Comparison of ENCODE assay signal across 1 cellular context in the genomic region with DNA sequence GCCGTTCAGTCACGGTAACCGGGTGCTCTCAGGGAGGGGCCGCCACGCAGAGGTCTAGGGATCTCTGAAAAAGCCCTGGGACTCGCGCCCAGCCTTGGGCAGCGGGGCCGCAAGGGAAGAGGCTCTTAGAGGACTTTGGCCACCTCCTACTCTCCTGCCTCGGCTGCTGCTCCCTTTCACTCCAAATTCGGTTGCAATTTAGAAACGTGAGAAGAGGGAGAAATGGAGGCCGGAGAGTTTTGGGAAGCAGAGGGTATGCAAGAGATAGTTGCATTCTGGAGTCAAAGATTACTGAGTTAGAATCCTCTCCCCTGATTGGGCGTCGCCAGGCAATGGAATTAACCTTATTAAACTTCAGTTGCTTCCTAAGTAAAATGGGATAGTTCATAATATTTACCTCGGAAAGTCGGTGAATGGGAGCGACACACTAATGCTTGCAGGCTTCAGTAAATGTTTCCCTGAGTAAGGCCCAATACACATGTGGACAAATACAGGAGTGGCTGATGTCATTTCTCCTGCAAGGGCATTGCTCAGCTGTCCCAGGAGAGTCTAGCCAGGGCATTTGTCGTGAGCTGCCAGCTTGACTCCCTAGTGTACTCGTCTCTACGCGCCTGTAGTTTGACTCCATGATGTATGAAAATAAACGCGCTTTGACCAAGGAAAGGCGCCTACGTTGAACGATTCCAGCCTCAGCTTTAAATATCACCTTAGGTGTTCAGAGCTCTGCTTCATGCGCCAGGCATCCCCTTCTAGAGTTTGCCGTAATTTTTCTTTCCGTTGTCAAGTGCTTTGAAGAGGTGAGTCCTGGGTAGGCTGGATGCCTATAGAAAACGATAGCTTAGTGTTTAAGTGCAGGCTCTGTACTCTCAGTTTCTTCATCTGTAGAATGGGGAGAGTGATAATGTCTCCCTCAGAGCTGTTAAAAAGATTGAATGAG.
TF ChIP-seq lines count a peak whose summit lies in the region.

No MANE protein-coding gene starts in this region.

TF ChIP-seq in WTC11, 78 proteins besides CTCF, POLR2A, EP300 and RAD21:
- TF ChIP-seq E2F4 (CRISPR knock-in tag; IDR thresholded peaks at IDR 0.05; ENCODE audit: borderline replicate concordance, low read depth) (no peak), USF2 (CRISPR knock-in tag; IDR thresholded peaks at IDR 0.05) (no peak), SOX15 (CRISPR knock-in tag; IDR thresholded peaks at IDR 0.05) (no peak), STAT6 (CRISPR knock-in tag; conservative IDR thresholded peaks at IDR 0.05; ENCODE audit: low read depth) (no peak), GTF2I (CRISPR knock-in tag; conservative IDR thresholded peaks at IDR 0.05) (peak; percentile 67), JUN (CRISPR knock-in tag; IDR thresholded peaks at IDR 0.05) (no peak), HMGA2 (CRISPR knock-in tag; IDR thresholded peaks at IDR 0.05) (no peak), NFYB (CRISPR knock-in tag; conservative IDR thresholded peaks at IDR 0.05; ENCODE audit: low read depth) (no peak), GABPB1 (CRISPR knock-in tag; IDR thresholded peaks at IDR 0.05) (peak; percentile 65), HMGXB4 (CRISPR knock-in tag; IDR thresholded peaks at IDR 0.05) (0 out of 2 replicates have a peak, but pooled peaks have one; percentile 21), ZNF219 (CRISPR knock-in tag; IDR thresholded peaks at IDR 0.05; ENCODE audit: borderline replicate concordance) (no peak), NR1H2 (CRISPR knock-in tag; IDR thresholded peaks at IDR 0.05) (no peak), NR2C2 (CRISPR knock-in tag; IDR thresholded peaks at IDR 0.05) (no peak), ZNF138 (CRISPR knock-in tag; conservative IDR thresholded peaks at IDR 0.05) (no peak)
